Comparison of ENCODE assay signal across 12 cellular contexts in genomic region chr6:31007694-31008093, GRCh38. TPM values are rescaled to one million over a fixed set of nuclear protein-coding genes. Genes with fewer than 3 reads are reported as not detected.
DNase-seq lines count a peak whose midpoint lies in the region; TF ChIP-seq lines count a peak whose summit lies in the region.
"Had no signal": no experiment of that assay in that cellular context is flagged by ENCODE, and none has a peak within 500 bp of the region (broad histone marks: within the 10 kb centered on the region; RNA-seq: fewer than 3 reads in every experiment).

No MANE protein-coding gene starts in this region.

- CTCF ChIA-PET in Calu3 (lab: Charles Lee) = interaction anchor here (0.7 to 1.7 kb wide), 19 partner anchors 10 to 100 kb away, joined by 3 to 11 read pairs (median 5); partner anchors contain the start of genes GTF2H4, SFTA2 and VARS2

- TF ChIP-seq CTCF in Calu3 (IDR thresholded peaks at IDR 0.05; ENCODE audit: unreplicated experiment) = no peak

- peaks cover 70% of the 10 kb centered on the region for H3K4me1 Mint-ChIP-seq in Calu3 (ENCODE audit: low read depth, unreplicated experiment)

- H3K27ac Mint-ChIP-seq in Calu3 (ENCODE audit: unreplicated experiment) = peak overlapping the region; percentile 85
- H3K27ac Mint-ChIP-seq: dendritic cell treated with granulocyte-macrophage colony-stimulating factor and Interleukin-4, amounts not matched to agents 40 ng/mL and 50 ng/mL, for 4 days; T-helper 2 cell treated with Interferon-gamma antibody and Interleukin-4, amounts not matched to agents 5 μg/mL and 100 μg/mL, for 36 hours had no signal

- no TSS peak for BruUV-seq in Calu3 (replicated peaks; lab: Mats Ljungman, UMichigan)

- H3K27me3 Mint-ChIP-seq in Calu3 (ENCODE audit: unreplicated experiment) = no peaks in the 10 kb centered on the region

- peak overlapping the region; percentile 27 for H3K4me3 Mint-ChIP-seq in Calu3 (ENCODE audit: low read depth, unreplicated experiment)
- H3K4me3 Mint-ChIP-seq: dendritic cell treated with granulocyte-macrophage colony-stimulating factor and Interleukin-4, amounts not matched to agents 40 ng/mL and 50 ng/mL, for 4 days; T-helper 2 cell treated with Interferon-gamma antibody and Interleukin-4, amounts not matched to agents 5 μg/mL and 100 μg/mL, for 36 hours had no signal

- intact Hi-C loops in Calu3 (cut with micrococcal nuclease; ENCODE audit: unreplicated experiment) = loop anchor here (2.0 to 10.0 kb wide), 2 partner anchors 29 to 73 kb away; partner anchors contain the start of gene SFTA2

- DNase-seq in Calu3 (peak; percentile 72), NCI-H226 (peak; percentile 87), epidermal melanocyte (ENCODE audit: insufficient read length, low spot score) (peak; percentile 46), non-pigmented ciliary epithelial cell (ENCODE audit: low read depth) (peak; percentile 77), anterior cingulate cortex (lab: John Stamatoyannopoulos, UW) (no peak), NCI-H526 treated with DMSO at 0.1 percent for 48 hours (lab: John Stamatoyannopoulos, UW) (no peak), superior temporal gyrus (ENCODE audit: extremely low spot score) (no peak), OCI-M1 (lab: John Stamatoyannopoulos, UW) (no peak)
- DNase-seq: NCI-H510A treated with DMSO at 0.1 percent for 48 hours, sigmoid colon had no signal

- H3K36me3 Mint-ChIP-seq in Calu3 (ENCODE audit: insufficient read depth, unreplicated experiment) = peaks cover 29% of the 10 kb centered on the region

- H3K9me3 Mint-ChIP-seq in Calu3 (ENCODE audit: low read depth, unreplicated experiment) = peaks cover 5% of the 10 kb centered on the region
- H3K9me3 Mint-ChIP-seq: dendritic cell treated with granulocyte-macrophage colony-stimulating factor and Interleukin-4, amounts not matched to agents 40 ng/mL and 50 ng/mL, for 4 days; T-helper 2 cell treated with Interferon-gamma antibody and Interleukin-4, amounts not matched to agents 5 μg/mL and 100 μg/mL, for 36 hours had no signal

RNA-seq across cellular contexts. Expression of gene MUC22, which starts 2.6 kb away (rescaled TPM):
- not detected in 2 replicates for total RNA-seq in Calu3 (2022)
- total RNA-seq: sigmoid colon had no signal

RNA-seq across cellular contexts. Expression of gene MUC21, which starts 24.2 kb away (rescaled TPM):
- total RNA-seq in Calu3 (2022) = not detected in 2 replicates
- total RNA-seq: sigmoid colon had no signal

Comparison
In these comparisons a context has a peak if more than half of its experiments do, and no peak if none do; other contexts are left out.
1. DNase-seq: peak in Calu3 (single experiment), NCI-H226 (single experiment), epidermal melanocyte (single experiment) and non-pigmented ciliary epithelial cell (single experiment); none in anterior cingulate cortex (0 of 58), NCI-H526 treated with DMSO at 0.1 percent for 48 hours (single experiment), superior temporal gyrus (single experiment) and OCI-M1 (single experiment).